Comparison of ENCODE assay signal across 8 cellular contexts in genomic region chr4:147157860-147158701, GRCh38.
DNase-seq lines count a peak whose midpoint lies in the region; ATAC-seq and TF ChIP-seq lines count a peak whose summit lies in the region.

No MANE protein-coding gene starts in this region.

- H3K36me3 Mint-ChIP-seq in naive thymus-derived CD4-positive, alpha-beta T cell, result no peaks in the 10 kb centered on the region

- H3K9ac ChIP-seq in ES-I3 (ENCODE audit: low read depth, low read length), result peak overlapping the region; percentile 46; the same call in 1 of the 2 replicates

- CTCF ChIA-PET in naive thymus-derived CD4-positive, alpha-beta T cell (lab: Charles Lee), result no interaction called here

- no peak for TF ChIP-seq CTCF in WI38 (IDR thresholded peaks at IDR 0.05; ENCODE audit: low read depth, low read length)

- peak overlapping the region; percentile 56 for H3K4me3 ChIP-seq in WI38 (ENCODE audit: low read depth, low read length)
- peak overlapping the region; percentile 14 for H3K4me3 ChIP-seq in right cardiac atrium (ENCODE audit: low read length)
- no peak overlapping the region for H3K4me3 ChIP-seq in naive thymus-derived CD4-positive, alpha-beta T cell (ENCODE audit: low read length)

- H3K4me1 ChIP-seq in ES-I3 (ENCODE audit: insufficient read depth, low read length) (no peaks in the 10 kb centered on the region), right cardiac atrium (ENCODE audit: control insufficient read depth, insufficient read depth, low read length) (no peaks in the 10 kb centered on the region)
- H3K4me1 ChIP-seq in naive thymus-derived CD4-positive, alpha-beta T cell (ENCODE audit: control insufficient read depth in 2 of 2, insufficient read depth in 2 of 2, low read length in 2 of 2), result no peaks in the 10 kb centered on the region

- H3K36me3 ChIP-seq in ES-I3 (ENCODE audit: insufficient read depth, low read length), result no peaks in the 10 kb centered on the region
- H3K36me3 ChIP-seq in naive thymus-derived CD4-positive, alpha-beta T cell (ENCODE audit: control insufficient read depth in 2 of 3, insufficient read depth in 3 of 3, low read length in 3 of 3), result no peaks in the 10 kb centered on the region

- no peak overlapping the region for H3K27ac Mint-ChIP-seq in naive thymus-derived CD4-positive, alpha-beta T cell

- peak; percentile 25 to 80 (median 70) for DNase-seq in right cardiac atrium
- peak; percentile 38 for DNase-seq in renal cortical epithelial cell (ENCODE audit: low read depth)
- no peak for DNase-seq in naive thymus-derived CD4-positive, alpha-beta T cell
- no peak for DNase-seq in effector CD4-positive, alpha-beta T cell
- DNase-seq in DMS114 treated with DMSO at 0.1 percent for 48 hours (lab: John Stamatoyannopoulos, UW; ENCODE audit: unreplicated experiment), result no peak

- peak overlapping the region in 3 of 10 donors; percentile 9 to 26 (median 18) for H3K4me3 Mint-ChIP-seq in naive thymus-derived CD4-positive, alpha-beta T cell

- H3K27me3 ChIP-seq in right cardiac atrium (ENCODE audit: control insufficient read depth, insufficient read depth), result no peaks in the 10 kb centered on the region
- peaks cover 3 to 6% of the 10 kb centered on the region in 2 donors for H3K27me3 ChIP-seq in naive thymus-derived CD4-positive, alpha-beta T cell (ENCODE audit: control insufficient read depth in 2 of 2, insufficient read depth in 2 of 2, low read length in 2 of 2)

- intact Hi-C loops in right cardiac atrium (cut with DNase I), result loop anchor here in 2 of 4 donors (5.0 kb wide), 2 partner anchors 46 to 429 kb away; no protein-coding TSS in a partner anchor
- intact Hi-C loops in naive thymus-derived CD4-positive, alpha-beta T cell (cut with micrococcal nuclease), result no loop called here

- peaks cover 0 to 6% (median 4%) of the 10 kb centered on the region in 7 donors for H3K4me1 Mint-ChIP-seq in naive thymus-derived CD4-positive, alpha-beta T cell

- H3K27ac ChIP-seq in right cardiac atrium (ENCODE audit: low read length), result peak overlapping the region; percentile 74
- H3K27ac ChIP-seq in naive thymus-derived CD4-positive, alpha-beta T cell (ENCODE audit: low read depth, low read length), result no peak overlapping the region

- peak; percentile 83 to 90 for ATAC-seq in right cardiac atrium
- no peak for ATAC-seq in naive thymus-derived CD4-positive, alpha-beta T cell
- no peak for ATAC-seq in GM18517 (IDR thresholded peaks at IDR 0.05; ENCODE audit: unreplicated experiment)

- peaks cover 21 to 47% (median 32%) of the 10 kb centered on the region in 5 donors for H3K27me3 Mint-ChIP-seq in naive thymus-derived CD4-positive, alpha-beta T cell

- POLR2A ChIA-PET in naive thymus-derived CD4-positive, alpha-beta T cell (lab: Charles Lee), result no interaction called here

- 5% methylated on average over 29 of the region's 29 CpGs for WGBS in right cardiac atrium

- H3K9me3 ChIP-seq in ES-I3 (ENCODE audit: control insufficient read depth, insufficient read depth, low read length) (no peaks in the 10 kb centered on the region), right cardiac atrium (ENCODE audit: control insufficient read depth, low read length) (no peaks in the 10 kb centered on the region)
- H3K9me3 ChIP-seq in naive thymus-derived CD4-positive, alpha-beta T cell (ENCODE audit: control insufficient read depth in 2 of 3, low read length in 3 of 3), result no peaks in the 10 kb centered on the region

- no peaks in the 10 kb centered on the region for H3K9me3 Mint-ChIP-seq in naive thymus-derived CD4-positive, alpha-beta T cell

Comparison
In these comparisons a context has a peak if more than half of its experiments do, and no peak if none do; other contexts are left out.
1. ATAC-seq: peak in right cardiac atrium (2 of 2); none in naive thymus-derived CD4-positive, alpha-beta T cell (single experiment) and GM18517 (single experiment).
2. DNase-seq: peak in right cardiac atrium (3 of 3) and renal cortical epithelial cell (single experiment); none in naive thymus-derived CD4-positive, alpha-beta T cell (0 of 9), effector CD4-positive, alpha-beta T cell (single experiment) and DMS114 treated with DMSO at 0.1 percent for 48 hours (single experiment).